8 cellular contexts compared by ENCODE assay signal in the genomic region with DNA sequence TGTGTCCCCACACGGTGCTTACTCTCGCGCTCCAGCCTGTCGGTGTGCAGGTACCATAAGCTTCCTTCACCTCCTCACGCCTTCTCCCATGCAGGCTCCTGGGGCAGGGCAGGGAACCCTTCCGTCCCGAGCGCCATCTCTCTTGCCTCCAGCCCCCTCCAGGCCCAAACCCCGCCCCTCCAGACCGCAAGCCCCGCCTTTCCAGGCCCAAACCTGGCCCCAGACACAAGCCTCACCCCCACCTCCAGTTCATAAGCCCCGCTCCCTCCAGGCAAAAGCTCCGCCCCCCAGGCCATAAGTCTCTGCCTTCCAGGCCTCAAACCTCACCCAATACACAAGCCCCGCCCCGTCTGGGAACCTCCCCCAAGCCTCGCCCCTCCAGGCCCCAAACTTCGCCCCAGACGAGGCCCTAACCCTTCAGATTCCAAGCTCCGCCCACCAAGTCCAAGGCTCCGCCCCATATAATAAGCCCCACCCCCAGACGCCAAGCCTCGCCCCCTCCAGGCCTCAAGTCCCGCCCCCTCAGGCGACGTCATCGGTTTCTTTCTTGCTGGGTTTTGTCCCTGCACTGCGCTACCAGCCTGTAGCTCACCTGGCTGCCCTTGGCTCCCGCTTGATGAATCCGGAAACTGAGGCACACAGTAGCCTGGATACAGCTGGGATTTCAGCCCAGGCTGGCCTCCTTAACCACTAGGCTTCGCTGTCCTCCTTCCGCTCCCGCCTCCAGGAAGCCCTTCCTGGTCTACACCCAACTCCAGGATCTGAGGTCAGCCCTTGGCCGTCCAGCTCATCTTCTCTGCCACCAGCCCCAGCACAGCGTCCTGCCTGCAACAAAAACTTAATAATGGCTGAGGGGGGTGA. TPM values are rescaled to one million over a fixed set of nuclear protein-coding genes. Genes with fewer than 3 reads are reported as not detected.
DNase-seq lines count a peak whose midpoint lies in the region; ATAC-seq and TF ChIP-seq lines count a peak whose summit lies in the region.

No MANE protein-coding gene starts in this region.

- H3K4me1 ChIP-seq in mucosa of descending colon (ENCODE audit: low read depth), result peaks cover 32% of the 10 kb centered on the region

- TF ChIP-seq CTCF in GM10266 (IDR thresholded peaks at IDR 0.05; ENCODE audit: control insufficient read depth, insufficient read depth, low read depth, missing control alignments), result no peak
- no peak for TF ChIP-seq CTCF in mucosa of descending colon (IDR thresholded peaks at IDR 0.05)

- peak; percentile 75 for DNase-seq in GM10266 (ENCODE audit: extremely low spot score)
- peak; percentile 92 to 93 for DNase-seq in SHP77 (lab: John Stamatoyannopoulos, UW)
- peak; percentile 40 for DNase-seq in amniotic epithelial cell (ENCODE audit: low read depth)
- DNase-seq in mucosa of descending colon, result peak; percentile 84 to 93 (median 90)
- peak; percentile 74 for DNase-seq in ureter (ENCODE audit: low spot score)
- no peak for DNase-seq in RKO (ENCODE audit: low spot score)

- peaks cover 9% of the 10 kb centered on the region for H3K9me3 ChIP-seq in mucosa of descending colon

- intact Hi-C loops in mucosa of descending colon (cut with DNase I, micrococcal nuclease), result no loop called here

- no peak overlapping the region for H3K4me3 ChIP-seq in mucosa of descending colon

- ATAC-seq in mucosa of descending colon (peak; percentile 74), GM18868 (IDR thresholded peaks at IDR 0.05; ENCODE audit: unreplicated experiment) (no peak), HG02884 (IDR thresholded peaks at IDR 0.05; ENCODE audit: unreplicated experiment) (no peak)

- peaks cover 1% of the 10 kb centered on the region for H3K36me3 ChIP-seq in mucosa of descending colon (ENCODE audit: low read depth)

RNA-seq across cellular contexts. Expression of gene MKNK2, which starts 16.1 kb away (rescaled TPM):
- total RNA-seq in mucosa of descending colon (100 to 1,000 TPM; 252 to 330 (median 304) TPM), ureter (151 TPM)

RNA-seq across cellular contexts. Expression of gene BTBD2, which starts 19.4 kb away (rescaled TPM):
- total RNA-seq in mucosa of descending colon (10 to 100 TPM; 66.0 to 82.3 (median 71.5) TPM), ureter (102 TPM)
